8 cellular contexts compared by ENCODE assay signal in genomic region chr2:171922230-171923022, GRCh38. TPM values are rescaled to one million over a fixed set of nuclear protein-coding genes. Genes with fewer than 3 reads are reported as not detected.
A peak's percentile ranks its signal among the peaks of the same experiment; 100 is the strongest.
DNase-seq lines count a peak whose midpoint lies in the region; ATAC-seq and TF ChIP-seq lines count a peak whose summit lies in the region.

A gene with protein sequence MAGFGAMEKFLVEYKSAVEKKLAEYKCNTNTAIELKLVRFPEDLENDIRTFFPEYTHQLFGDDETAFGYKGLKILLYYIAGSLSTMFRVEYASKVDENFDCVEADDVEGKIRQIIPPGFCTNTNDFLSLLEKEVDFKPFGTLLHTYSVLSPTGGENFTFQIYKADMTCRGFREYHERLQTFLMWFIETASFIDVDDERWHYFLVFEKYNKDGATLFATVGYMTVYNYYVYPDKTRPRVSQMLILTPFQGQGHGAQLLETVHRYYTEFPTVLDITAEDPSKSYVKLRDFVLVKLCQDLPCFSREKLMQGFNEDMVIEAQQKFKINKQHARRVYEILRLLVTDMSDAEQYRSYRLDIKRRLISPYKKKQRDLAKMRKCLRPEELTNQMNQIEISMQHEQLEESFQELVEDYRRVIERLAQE (plus strand): TSS chr2:171922461. CDS start chr2:171922501, 40 bp downstream.

- no peaks in the 10 kb centered on the region for H3K9me3 Mint-ChIP-seq in endothelial cell (ENCODE audit: unreplicated experiment)
- H3K9me3 Mint-ChIP-seq in mesothelial cell of epicardium, result no peaks in the 10 kb centered on the region

- TF ChIP-seq CTCF in OCI-LY3 (IDR thresholded peaks at IDR 0.05; ENCODE audit: low read depth, low read length), result no peak
- TF ChIP-seq CTCF in endothelial cell (IDR thresholded peaks at IDR 0.05; ENCODE audit: unreplicated experiment), result no peak
- TF ChIP-seq CTCF in mesothelial cell of epicardium (IDR thresholded peaks at IDR 0.05; ENCODE audit: unreplicated experiment), result no peak

- H3K27me3 Mint-ChIP-seq in endothelial cell (ENCODE audit: unreplicated experiment) (peaks cover 2% of the 10 kb centered on the region), mesothelial cell of epicardium (ENCODE audit: low read depth) (no peaks in the 10 kb centered on the region)

- H2AFZ ChIP-seq in OCI-LY3 (ENCODE audit: low read depth, low read length), result peak within 1 kb of the TSS; percentile 52; the same call in 1 of the 2 replicates

- no peaks in the 10 kb centered on the region for H3K9me3 ChIP-seq in OCI-LY3 (ENCODE audit: insufficient read depth, low read length)

- H3K79me2 ChIP-seq in OCI-LY3 (ENCODE audit: low read length), result peaks cover 30% of the 10 kb centered on the region

- peak within 1 kb of the TSS; percentile 39 for H3K27ac ChIP-seq in OCI-LY3 (ENCODE audit: low read length)

- DNase-seq in D341Med (ENCODE audit: low spot score) (peak; percentile 95), HuH-7 (ENCODE audit: low spot score) (peak; percentile 80), endothelial cell (ENCODE audit: low spot score) (peak; percentile 97), mesothelial cell of epicardium (ENCODE audit: low spot score in 2 of 2, unreplicated experiment in 2 of 2) (peak; percentile 93 to 98)
- DNase-seq in activated CD8-positive, alpha-beta memory T cell treated with anti-CD3 and anti-CD28 coated beads, Interleukin-2, amount 50 U/mL, for 48 hours, result peak; percentile 99
- peak; percentile 93 to 94 for DNase-seq in stimulated activated CD8-positive, alpha-beta memory T cell treated with anti-CD3 and anti-CD28 coated beads, Interleukin-15, amount 100 ng/mL, for 48 hours (ENCODE audit: low read depth in 2 of 2)

- H3K4me1 Mint-ChIP-seq in endothelial cell (ENCODE audit: unreplicated experiment) (peaks cover 10% of the 10 kb centered on the region), mesothelial cell of epicardium (peaks cover 17% of the 10 kb centered on the region)

- H3K9ac ChIP-seq in OCI-LY3 (ENCODE audit: low read length), result peak within 1 kb of the TSS; percentile 71

- H3K36me3 ChIP-seq in OCI-LY3 (replicated peaks; ENCODE audit: low read depth, low read length), result peaks cover 11% of the 10 kb centered on the region

- no peaks in the 10 kb centered on the region for H3K27me3 ChIP-seq in OCI-LY3 (ENCODE audit: low read depth, low read length)

- H3K36me3 Mint-ChIP-seq in endothelial cell (ENCODE audit: low read depth, unreplicated experiment), result no peaks in the 10 kb centered on the region
- H3K36me3 Mint-ChIP-seq in mesothelial cell of epicardium, result peaks cover 5% of the 10 kb centered on the region

- peak; percentile 96 for ATAC-seq in GM21515 (IDR thresholded peaks at IDR 0.05; ENCODE audit: unreplicated experiment)

- H3K4me3 ChIP-seq in OCI-LY3 (ENCODE audit: low read length), result peak within 1 kb of the TSS; percentile 91

- H3K4me3 Mint-ChIP-seq in endothelial cell (ENCODE audit: unreplicated experiment) (peak within 1 kb of the TSS; percentile 98), mesothelial cell of epicardium (peak within 1 kb of the TSS; percentile 97)

- H3K27ac Mint-ChIP-seq in endothelial cell (ENCODE audit: unreplicated experiment), result peak within 1 kb of the TSS; percentile 99
- peak within 1 kb of the TSS; percentile 100 for H3K27ac Mint-ChIP-seq in mesothelial cell of epicardium

- peaks cover 14% of the 10 kb centered on the region for H3K4me1 ChIP-seq in OCI-LY3 (ENCODE audit: low read length)

- H4K20me1 ChIP-seq in OCI-LY3 (ENCODE audit: insufficient read depth, low read length), result no peaks in the 10 kb centered on the region

- H3K4me2 ChIP-seq in OCI-LY3 (ENCODE audit: low read length), result peak within 1 kb of the TSS; percentile 82

RNA-seq across cellular contexts. Expression of the gene that starts here (rescaled TPM):
- total RNA-seq in endothelial cell (ENCODE audit: unreplicated experiment) (22.8 TPM), mesothelial cell of epicardium (31.4 to 33.8 TPM (median 33.4 TPM) in 3 replicates)

Comparison
In these comparisons a context has a peak if more than half of its experiments do, and no peak if none do; other contexts are left out.
1. Peak in every context shown above with its lines: DNase-seq, ATAC-seq, H3K4me3 ChIP-seq and H3K27ac ChIP-seq.